In the genomic region with DNA sequence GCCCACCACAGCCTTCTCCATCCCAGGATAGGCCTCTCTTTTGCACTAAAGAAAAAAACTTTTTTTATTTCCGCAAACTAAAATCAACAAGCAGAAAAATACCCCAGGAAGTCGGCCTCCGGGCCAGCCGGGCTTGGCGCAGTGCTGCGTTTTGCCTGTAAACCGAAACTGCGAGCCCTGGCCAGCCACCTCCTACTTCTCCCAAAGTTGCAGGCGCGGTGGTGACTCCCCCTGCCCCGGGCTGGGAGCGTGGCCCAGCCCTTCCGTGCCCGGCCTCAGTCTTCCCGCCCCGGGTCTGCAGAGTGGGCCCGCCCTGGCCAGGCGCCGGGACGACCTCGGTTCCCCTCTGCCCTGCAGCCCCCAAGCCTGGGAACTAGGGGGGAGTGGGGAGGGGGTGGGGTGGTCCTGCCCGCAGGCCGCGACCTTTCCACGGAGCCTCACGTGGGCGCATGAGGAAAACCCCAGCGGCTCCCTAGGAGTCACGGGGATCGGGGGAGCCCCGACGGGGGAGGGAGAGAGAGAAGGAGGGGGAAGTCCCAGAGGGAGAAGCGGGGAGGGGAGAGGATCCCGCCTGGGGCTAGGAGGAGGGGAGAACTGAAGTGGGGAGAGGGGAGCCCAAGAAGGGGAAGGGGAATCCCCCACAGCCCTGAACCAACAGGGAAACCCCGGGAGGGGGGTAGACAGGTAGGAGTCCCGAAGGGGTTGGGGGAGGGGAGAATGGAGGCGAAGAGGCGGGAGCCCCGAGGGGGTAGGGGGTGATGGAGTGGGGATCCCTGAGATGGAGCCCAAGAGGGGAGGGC, we compare ENCODE assay signal across 8 cellular contexts. TPM values are rescaled to one million over a fixed set of nuclear protein-coding genes. Genes with fewer than 3 reads are reported as not detected.
DNase-seq lines count a peak whose midpoint lies in the region; ATAC-seq and TF ChIP-seq lines count a peak whose summit lies in the region.

No MANE protein-coding gene starts in this region.

- TF ChIP-seq CTCF in A673 (conservative IDR thresholded peaks at IDR 0.05; ENCODE audit: low read depth, low read length) (no peak), HFFc6 (IDR thresholded peaks at IDR 0.05) (no peak), lower leg skin (IDR thresholded peaks at IDR 0.05) (no peak)

- H3K36me3 Mint-ChIP-seq in HFFc6 (ENCODE audit: low read depth), result peaks cover 23% of the 10 kb centered on the region

- intact Hi-C loops in A673 (cut with micrococcal nuclease; ENCODE audit: unreplicated experiment) (loop anchor here (1.0 to 5.0 kb wide), 2 partner anchors 63 to 132 kb away; no protein-coding TSS in a partner anchor), lower leg skin (cut with DNase I; ENCODE audit: low total_unique reads) (loop anchor here (5.0 kb wide), 1 partner anchor 63 kb away; no protein-coding TSS in a partner anchor)

- H3K4me1 Mint-ChIP-seq in HFFc6 (ENCODE audit: low read depth), result no peaks in the 10 kb centered on the region

- no TSS peak for BruUV-seq in A673 (replicated peaks; lab: Mats Ljungman, UMichigan)

- H3K9me3 Mint-ChIP-seq in HFFc6, result peaks cover 9% of the 10 kb centered on the region

- CTCF ChIA-PET in A673 (lab: Charles Lee), result interaction anchor here (0.7 to 3.6 kb wide), 3 partner anchors 75 to 135 kb away, joined by 4 to 23 read pairs (median 8); no protein-coding TSS in a partner anchor

- ATAC-seq in GM18868 (IDR thresholded peaks at IDR 0.05; ENCODE audit: unreplicated experiment) (no peak), GM19397 (IDR thresholded peaks at IDR 0.05; ENCODE audit: unreplicated experiment) (no peak)

- TF ChIP-seq POLR2A in lower leg skin (IDR thresholded peaks at IDR 0.05), result no peak

- H3K27ac ChIP-seq in A673 (ENCODE audit: low read depth, low read length, poor library complexity, severe bottlenecking), result peak overlapping the region; percentile 40

- peaks cover 6% of the 10 kb centered on the region for H3K9me3 ChIP-seq in A673 (ENCODE audit: low read depth, low read length, poor library complexity, severe bottlenecking)

- 6 to 12% methylated on average over 18 to 34 of the region's 39 CpGs for WGBS in lower leg skin, 2 donors

- peak overlapping the region; percentile 92 for H3K27ac Mint-ChIP-seq in HFFc6

- H3K36me3 ChIP-seq in A673 (ENCODE audit: insufficient read depth, low read length, poor library complexity, severe bottlenecking), result no peaks in the 10 kb centered on the region

- DNase-seq in A673 (ENCODE audit: low spot score) (peak; percentile 63), HFFc6 (peak; percentile 68), dermis microvascular lymphatic vessel endothelial cell (ENCODE audit: low read depth in 2 of 2) (peak; percentile 74 to 80), lower leg skin (ENCODE audit: low spot score in 2 of 2) (peak; percentile 80 to 97)
- DNase-seq in activated CD4-positive, alpha-beta T cell treated with anti-CD3 and anti-CD28 coated beads for 48 hours, result peak; percentile 70
- peak; percentile 70 for DNase-seq in stimulated activated CD8-positive, alpha-beta memory T cell treated with anti-CD3 and anti-CD28 coated beads, Interleukin-4, amount 100 ng/mL, for 24 hours (ENCODE audit: low read depth)

- POLR2A ChIA-PET in A673 (lab: Charles Lee; ENCODE audit: low non-redundant PET), result interaction anchor here (0.6 kb wide), 1 partner anchor 97 kb away, joined by 3 read pairs; no protein-coding TSS in a partner anchor

- no peaks in the 10 kb centered on the region for H3K27me3 ChIP-seq in A673 (replicated peaks; ENCODE audit: insufficient read depth, low read depth, low read length, poor library complexity)

- peaks cover 23% of the 10 kb centered on the region for H3K27me3 Mint-ChIP-seq in HFFc6 (ENCODE audit: insufficient read depth)

- H3K4me1 ChIP-seq in A673 (ENCODE audit: insufficient read depth, low read length, poor library complexity, severe bottlenecking), result peaks cover 33% of the 10 kb centered on the region

- H3K4me3 ChIP-seq in A673 (ENCODE audit: low read depth, low read length, poor library complexity, severe bottlenecking) (peak overlapping the region; percentile 81), lower leg skin (ENCODE audit: low read depth, poor library complexity, severe bottlenecking) (peak overlapping the region; percentile 17)

- H3K4me3 Mint-ChIP-seq in HFFc6, result peak overlapping the region; percentile 99

RNA-seq across cellular contexts. Expression of a gene that starts 3.0 kb away (rescaled TPM):
- 12.3 and 16.4 TPM in 2 replicates for total RNA-seq in A673 (2021)
- 10 to 100 TPM; 35.5 to 55.7 (median 39.1) TPM for total RNA-seq in HFFc6 (2021; fragmentation: NEBNext Ultra II Directional; extraction: Animal tissue kit (Norgen Biotek cat#: 25700))
- total RNA-seq in dermis microvascular lymphatic vessel endothelial cell, result 42.0 and 107 TPM in 2 replicates
- total RNA-seq in lower leg skin, result 100 to 1,000 TPM in 2 of 4 donors, 10 to 100 TPM in 2; 74.0 to 205 (median 106) TPM

RNA-seq across cellular contexts. Expression of a gene that starts 22.2 kb away (rescaled TPM):
- total RNA-seq in A673 (2021) (241 and 243 TPM in 2 replicates), dermis microvascular lymphatic vessel endothelial cell (52.6 and 87.3 TPM in 2 replicates), lower leg skin (10 to 100 TPM; 14.4 to 41.8 (median 34.7) TPM)
- total RNA-seq in HFFc6 (2021; fragmentation: NEBNext Ultra II Directional; extraction: Animal tissue kit (Norgen Biotek cat#: 25700)), result 100 to 1,000 TPM in 5 of 6 experiments, 10 to 100 TPM in 1; 77.6 to 131 (median 121) TPM

RNA-seq across cellular contexts. Expression of a gene that starts 51.6 kb away (rescaled TPM):
- total RNA-seq in A673 (2021) (206 and 213 TPM in 2 replicates), dermis microvascular lymphatic vessel endothelial cell (50.4 and 54.4 TPM in 2 replicates), lower leg skin (10 to 100 TPM; 34.2 to 52.8 (median 44.9) TPM)
- total RNA-seq in HFFc6 (2021; fragmentation: NEBNext Ultra II Directional; extraction: Animal tissue kit (Norgen Biotek cat#: 25700)), result 100 to 1,000 TPM in 3 of 6 experiments, 10 to 100 TPM in 3; 87.2 to 124 (median 98.8) TPM
